ENCODE assay signal across 38 cellular contexts in the genomic region with DNA sequence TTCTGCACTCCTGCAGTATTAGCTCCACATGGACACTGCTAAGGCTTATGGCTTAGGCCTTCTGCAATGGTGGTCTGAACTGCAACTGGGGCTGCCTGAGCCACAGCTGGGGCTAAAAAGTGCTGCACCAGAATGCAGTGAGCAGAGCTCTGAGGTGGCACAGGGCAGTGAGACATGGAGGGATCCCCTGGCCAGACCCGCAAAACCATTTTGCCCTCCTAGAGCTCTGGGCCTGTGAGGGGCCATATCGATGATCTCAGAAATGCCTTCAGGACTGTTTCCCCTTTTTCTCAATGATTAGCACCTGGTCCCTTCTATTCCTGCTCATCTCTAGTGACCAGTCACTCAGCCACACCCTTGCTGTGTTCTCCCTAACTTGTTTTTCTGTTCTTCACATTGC.
"Had no signal": no experiment of that assay in that cellular context is flagged by ENCODE, and none has a peak within 500 bp of the region (broad histone marks: within the 10 kb centered on the region; RNA-seq: fewer than 3 reads in every experiment).

No MANE protein-coding gene starts in this region.

- H3K36me3 ChIP-seq: adrenal gland, ascending aorta, brain microvascular endothelial cell, breast epithelium, cardiac muscle cell had no signal

- DNase-seq: activated effector memory CD4-positive, alpha-beta T cell treated with anti-CD3 and anti-CD28 coated beads, Interleukin-2, amount 50 U/mL, for 16 hours; activated effector memory CD4-positive, alpha-beta T cell treated with Interleukin-2 at 50 U/mL for 16 hours; activated gamma-delta T cell; activated gamma-delta T cell treated with Interleukin-2 at 50 U/mL for 16 hours; activated naive CD4-positive, alpha-beta T cell; activated naive CD4-positive, alpha-beta T cell treated with anti-CD3 and anti-CD28 coated beads for 36 hours; activated naive CD4-positive, alpha-beta T cell treated with anti-CD3 and anti-CD28 coated beads, Interleukin-2, amount 10 ng/mL, durations not matched to agents 7 days and 5 days; activated naive CD4-positive, alpha-beta T cell treated with anti-CD3 and anti-CD28 coated beads, Interleukin-2, amount 50 U/mL, for 16 hours; activated naive CD4-positive, alpha-beta T cell treated with Interleukin-2 at 50 U/mL for 16 hours; activated naive CD8-positive, alpha-beta T cell treated with anti-CD3 and anti-CD28 coated beads for 36 hours; activated naive CD8-positive, alpha-beta T cell treated with anti-CD3 and anti-CD28 coated beads, Interleukin-2, amount 10 ng/mL, durations not matched to agents 7 days and 5 days; activated naive CD8-positive, alpha-beta T cell treated with anti-CD3 and anti-CD28 coated beads, Interleukin-2, amount 50 U/mL, for 24 hours; activated T-cell treated with anti-CD3 and anti-CD28 coated beads, Interleukin-2, amount 50 U/mL, for 1 hour; activated T-cell treated with anti-CD3 and anti-CD28 coated beads, Interleukin-2, amount 50 U/mL, for 24 hours; activated T-cell treated with anti-CD3 and anti-CD28 coated beads, Interleukin-2, amount 50 U/mL, for 4 hours; activated T-cell treated with anti-CD3 and anti-CD28 coated beads, Interleukin-2, amount 50 U/mL, for 48 hours; activated T-cell treated with anti-CD3 and anti-CD28 coated beads, Interleukin-2, amount 50 U/mL, for 72 hours; adrenal gland; amniotic stem cell; amygdala; anterior cingulate cortex; aorta; body of pancreas; brain microvascular endothelial cell; caudate nucleus; central memory CD4-positive, alpha-beta T cell; cerebellar nuclear complex had no signal

- H3K27me3 ChIP-seq: adrenal gland, ascending aorta, body of pancreas, brain microvascular endothelial cell, breast epithelium, cardiac muscle cell had no signal

- H3K27ac Mint-ChIP-seq: activated naive CD4-positive, alpha-beta T cell treated with anti-CD3 and anti-CD28 coated beads for 36 hours; activated naive CD4-positive, alpha-beta T cell treated with anti-CD3 and anti-CD28 coated beads, Interleukin-2, amount 10 ng/mL, durations not matched to agents 7 days and 5 days; activated naive CD4-positive, alpha-beta T cell treated with anti-CD3 and anti-CD28 coated beads, Interleukin-2, amount 50 U/mL, for 24 hours; activated naive CD4-positive, alpha-beta T cell treated with anti-CD3 and anti-CD28 coated beads, Interleukin-2, amount 50 U/mL, for 72 hours; activated naive CD8-positive, alpha-beta T cell; activated naive CD8-positive, alpha-beta T cell treated with anti-CD3 and anti-CD28 coated beads for 36 hours; activated naive CD8-positive, alpha-beta T cell treated with anti-CD3 and anti-CD28 coated beads, Interleukin-2, amount 10 ng/mL, durations not matched to agents 7 days and 5 days; activated naive CD8-positive, alpha-beta T cell treated with anti-CD3 and anti-CD28 coated beads, Interleukin-2, amount 50 U/mL, for 24 hours; activated T-cell treated with anti-CD3 and anti-CD28 coated beads, Interleukin-2, amount 50 U/mL, for 24 hours; activated T-cell treated with anti-CD3 and anti-CD28 coated beads, Interleukin-2, amount 50 U/mL, for 72 hours; activated T-helper 1 cell treated with anti-CD3 and anti-CD28 coated beads, Interleukin-12 subunit alpha, Interleukin-12 subunit beta, Interleukin-2, Interleukin-4 antibody, amounts not matched to agents 30 ng/mL and 10 ng/mL and 1 ng/mL, durations not matched to agents 14 hours and 24 hours and 36 hours; activated T-helper 17 cell treated with anti-CD3 and anti-CD28 coated beads, Interleukin-2, amount 50 U/mL, for 72 hours; activated T-helper 2 cell treated with anti-CD3 and anti-CD28 coated beads, Interferon-gamma antibody, Interleukin-2, Interleukin-4, amounts not matched to agents 10 μg/mL and 5 μg/mL and 100 μg/mL, durations not matched to agents 14 hours and 24 hours and 36 hours; brain had no signal

- H3K9me3 ChIP-seq: adrenal gland, ascending aorta, body of pancreas had no signal

- H3K36me3 Mint-ChIP-seq: activated naive CD4-positive, alpha-beta T cell treated with anti-CD3 and anti-CD28 coated beads, Interleukin-2, amount 10 ng/mL, durations not matched to agents 7 days and 5 days; activated naive CD4-positive, alpha-beta T cell treated with anti-CD3 and anti-CD28 coated beads, Interleukin-2, amount 50 U/mL, for 24 hours; activated naive CD4-positive, alpha-beta T cell treated with anti-CD3 and anti-CD28 coated beads, Interleukin-2, amount 50 U/mL, for 72 hours; activated naive CD8-positive, alpha-beta T cell; activated naive CD8-positive, alpha-beta T cell treated with anti-CD3 and anti-CD28 coated beads for 36 hours; activated naive CD8-positive, alpha-beta T cell treated with anti-CD3 and anti-CD28 coated beads, Interleukin-2, amount 10 ng/mL, durations not matched to agents 7 days and 5 days; brain had no signal

- H3K4me3 Mint-ChIP-seq: activated naive CD4-positive, alpha-beta T cell treated with anti-CD3 and anti-CD28 coated beads for 36 hours; activated naive CD4-positive, alpha-beta T cell treated with anti-CD3 and anti-CD28 coated beads, Interleukin-2, amount 10 ng/mL, durations not matched to agents 7 days and 5 days; activated naive CD4-positive, alpha-beta T cell treated with anti-CD3 and anti-CD28 coated beads, Interleukin-2, amount 50 U/mL, for 24 hours; activated naive CD8-positive, alpha-beta T cell; activated naive CD8-positive, alpha-beta T cell treated with anti-CD3 and anti-CD28 coated beads for 36 hours; activated naive CD8-positive, alpha-beta T cell treated with anti-CD3 and anti-CD28 coated beads, Interleukin-2, amount 10 ng/mL, durations not matched to agents 7 days and 5 days; activated naive CD8-positive, alpha-beta T cell treated with anti-CD3 and anti-CD28 coated beads, Interleukin-2, amount 50 U/mL, for 24 hours; activated T-cell treated with anti-CD3 and anti-CD28 coated beads, Interleukin-2, amount 50 U/mL, for 24 hours; activated T-cell treated with anti-CD3 and anti-CD28 coated beads, Interleukin-2, amount 50 U/mL, for 4 hours; activated T-cell treated with anti-CD3 and anti-CD28 coated beads, Interleukin-2, amount 50 U/mL, for 72 hours; activated T-helper 1 cell treated with anti-CD3 and anti-CD28 coated beads, Interleukin-12 subunit alpha, Interleukin-12 subunit beta, Interleukin-2, Interleukin-4 antibody, amounts not matched to agents 30 ng/mL and 10 ng/mL and 1 ng/mL, durations not matched to agents 14 hours and 24 hours and 36 hours; activated T-helper 17 cell treated with anti-CD3 and anti-CD28 coated beads, Interleukin-2, amount 50 U/mL, for 72 hours; brain; central memory CD8-positive, alpha-beta T cell had no signal

- H3K4me1 Mint-ChIP-seq: activated naive CD4-positive, alpha-beta T cell treated with anti-CD3 and anti-CD28 coated beads, Interleukin-2, amount 10 ng/mL, durations not matched to agents 7 days and 5 days; activated naive CD4-positive, alpha-beta T cell treated with anti-CD3 and anti-CD28 coated beads, Interleukin-2, amount 50 U/mL, for 24 hours; activated naive CD8-positive, alpha-beta T cell treated with anti-CD3 and anti-CD28 coated beads for 36 hours; activated naive CD8-positive, alpha-beta T cell treated with anti-CD3 and anti-CD28 coated beads, Interleukin-2, amount 10 ng/mL, durations not matched to agents 7 days and 5 days; activated naive CD8-positive, alpha-beta T cell treated with anti-CD3 and anti-CD28 coated beads, Interleukin-2, amount 50 U/mL, for 24 hours; activated T-helper 17 cell treated with anti-CD3 and anti-CD28 coated beads, Interleukin-2, amount 50 U/mL, for 72 hours; brain; central memory CD8-positive, alpha-beta T cell had no signal

- H3K4me1 ChIP-seq: adrenal gland, ascending aorta, body of pancreas, breast epithelium had no signal

- H3K9me3 Mint-ChIP-seq: activated naive CD4-positive, alpha-beta T cell treated with anti-CD3 and anti-CD28 coated beads for 36 hours; activated T-cell treated with anti-CD3 and anti-CD28 coated beads, Interleukin-2, amount 50 U/mL, for 72 hours; activated T-helper 1 cell treated with anti-CD3 and anti-CD28 coated beads, Interleukin-12 subunit alpha, Interleukin-12 subunit beta, Interleukin-2, Interleukin-4 antibody, amounts not matched to agents 30 ng/mL and 10 ng/mL and 1 ng/mL, durations not matched to agents 14 hours and 24 hours and 36 hours; activated T-helper 17 cell treated with anti-CD3 and anti-CD28 coated beads, Interleukin-2, amount 50 U/mL, for 72 hours; activated T-helper 2 cell treated with anti-CD3 and anti-CD28 coated beads, Interferon-gamma antibody, Interleukin-2, Interleukin-4, amounts not matched to agents 10 μg/mL and 5 μg/mL and 100 μg/mL, durations not matched to agents 14 hours and 24 hours and 36 hours had no signal

- H3K27me3 Mint-ChIP-seq: activated naive CD4-positive, alpha-beta T cell treated with anti-CD3 and anti-CD28 coated beads, Interleukin-2, amount 10 ng/mL, durations not matched to agents 7 days and 5 days; activated naive CD8-positive, alpha-beta T cell treated with anti-CD3 and anti-CD28 coated beads, Interleukin-2, amount 10 ng/mL, durations not matched to agents 7 days and 5 days; activated T-cell treated with anti-CD3 and anti-CD28 coated beads, Interleukin-2, amount 50 U/mL, for 24 hours; activated T-helper 17 cell treated with anti-CD3 and anti-CD28 coated beads, Interleukin-2, amount 50 U/mL, for 72 hours had no signal

- H3K4me3 ChIP-seq: adrenal gland, ascending aorta, body of pancreas, breast epithelium, cardiac muscle cell had no signal

- H3K27ac ChIP-seq: adrenal gland, ascending aorta, body of pancreas, brain microvascular endothelial cell, breast epithelium, cardiac muscle cell had no signal
